Comparison of ENCODE assay signal across 2 cellular contexts in the genomic region with DNA sequence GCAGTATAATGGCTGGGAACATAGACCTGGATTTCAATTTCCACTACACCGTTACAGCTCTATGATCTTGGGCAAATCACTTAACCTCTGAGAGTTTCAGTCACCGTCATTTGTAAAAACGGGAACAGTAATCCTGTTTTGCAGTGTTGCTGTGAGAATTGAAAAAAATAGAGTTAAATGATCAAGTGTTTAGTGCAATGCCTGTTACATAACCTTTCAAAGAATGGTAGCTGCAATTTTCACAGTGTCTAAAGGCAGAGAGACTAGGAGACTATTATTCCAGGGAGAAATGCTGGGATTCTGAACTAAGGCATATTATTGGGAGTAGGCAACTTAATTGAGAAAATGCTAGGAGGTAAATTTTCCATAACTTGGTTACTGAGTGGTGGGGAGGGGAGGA.
TF ChIP-seq lines count a peak whose summit lies in the region.

No MANE protein-coding gene starts in this region.

TF ChIP-seq in SK-N-SH, 30 proteins besides CTCF, POLR2A, EP300 and RAD21 (continued from another document):
- TF ChIP-seq, protein P1, sequence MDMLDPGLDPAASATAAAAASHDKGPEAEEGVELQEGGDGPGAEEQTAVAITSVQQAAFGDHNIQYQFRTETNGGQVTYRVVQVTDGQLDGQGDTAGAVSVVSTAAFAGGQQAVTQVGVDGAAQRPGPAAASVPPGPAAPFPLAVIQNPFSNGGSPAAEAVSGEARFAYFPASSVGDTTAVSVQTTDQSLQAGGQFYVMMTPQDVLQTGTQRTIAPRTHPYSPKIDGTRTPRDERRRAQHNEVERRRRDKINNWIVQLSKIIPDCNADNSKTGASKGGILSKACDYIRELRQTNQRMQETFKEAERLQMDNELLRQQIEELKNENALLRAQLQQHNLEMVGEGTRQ (IDR thresholded peaks at IDR 0.05; ENCODE audit: borderline replicate concordance, low read depth, low read length) = no peak
- TF ChIP-seq RFX5 (IDR thresholded peaks at IDR 0.05; ENCODE audit: low read length) (no peak), TCF12 (IDR thresholded peaks at IDR 0.05) (no peak)
TF ChIP-seq in SK-N-SH: peak in this region for 0.

TF ChIP-seq in SK-N-SH treated with all-trans-retinoic acid at 6 μM for 48 hours, 23 proteins besides CTCF, POLR2A, EP300 and RAD21 (continued from another document):
- TF ChIP-seq BACH2 (CRISPR knock-in tag; IDR thresholded peaks at IDR 0.05; ENCODE audit: borderline replicate concordance) (no peak), ZFP30 (CRISPR knock-in tag; IDR thresholded peaks at IDR 0.05) (no peak)
- TF ChIP-seq, protein P2, sequence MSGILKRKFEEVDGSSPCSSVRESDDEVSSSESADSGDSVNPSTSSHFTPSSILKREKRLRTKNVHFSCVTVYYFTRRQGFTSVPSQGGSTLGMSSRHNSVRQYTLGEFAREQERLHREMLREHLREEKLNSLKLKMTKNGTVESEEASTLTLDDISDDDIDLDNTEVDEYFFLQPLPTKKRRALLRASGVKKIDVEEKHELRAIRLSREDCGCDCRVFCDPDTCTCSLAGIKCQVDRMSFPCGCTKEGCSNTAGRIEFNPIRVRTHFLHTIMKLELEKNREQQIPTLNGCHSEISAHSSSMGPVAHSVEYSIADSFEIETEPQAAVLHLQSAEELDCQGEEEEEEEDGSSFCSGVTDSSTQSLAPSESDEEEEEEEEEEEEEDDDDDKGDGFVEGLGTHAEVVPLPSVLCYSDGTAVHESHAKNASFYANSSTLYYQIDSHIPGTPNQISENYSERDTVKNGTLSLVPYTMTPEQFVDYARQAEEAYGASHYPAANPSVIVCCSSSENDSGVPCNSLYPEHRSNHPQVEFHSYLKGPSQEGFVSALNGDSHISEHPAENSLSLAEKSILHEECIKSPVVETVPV (CRISPR knock-in tag; IDR thresholded peaks at IDR 0.05) = no peak
- TF ChIP-seq, protein P3, sequence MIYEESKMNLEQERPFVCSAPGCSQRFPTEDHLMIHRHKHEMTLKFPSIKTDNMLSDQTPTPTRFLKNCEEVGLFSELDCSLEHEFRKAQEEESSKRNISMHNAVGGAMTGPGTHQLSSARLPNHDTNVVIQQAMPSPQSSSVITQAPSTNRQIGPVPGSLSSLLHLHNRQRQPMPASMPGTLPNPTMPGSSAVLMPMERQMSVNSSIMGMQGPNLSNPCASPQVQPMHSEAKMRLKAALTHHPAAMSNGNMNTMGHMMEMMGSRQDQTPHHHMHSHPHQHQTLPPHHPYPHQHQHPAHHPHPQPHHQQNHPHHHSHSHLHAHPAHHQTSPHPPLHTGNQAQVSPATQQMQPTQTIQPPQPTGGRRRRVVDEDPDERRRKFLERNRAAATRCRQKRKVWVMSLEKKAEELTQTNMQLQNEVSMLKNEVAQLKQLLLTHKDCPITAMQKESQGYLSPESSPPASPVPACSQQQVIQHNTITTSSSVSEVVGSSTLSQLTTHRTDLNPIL (CRISPR knock-in tag; IDR thresholded peaks at IDR 0.05; ENCODE audit: low read depth) = no peak
- TF ChIP-seq, protein P4, sequence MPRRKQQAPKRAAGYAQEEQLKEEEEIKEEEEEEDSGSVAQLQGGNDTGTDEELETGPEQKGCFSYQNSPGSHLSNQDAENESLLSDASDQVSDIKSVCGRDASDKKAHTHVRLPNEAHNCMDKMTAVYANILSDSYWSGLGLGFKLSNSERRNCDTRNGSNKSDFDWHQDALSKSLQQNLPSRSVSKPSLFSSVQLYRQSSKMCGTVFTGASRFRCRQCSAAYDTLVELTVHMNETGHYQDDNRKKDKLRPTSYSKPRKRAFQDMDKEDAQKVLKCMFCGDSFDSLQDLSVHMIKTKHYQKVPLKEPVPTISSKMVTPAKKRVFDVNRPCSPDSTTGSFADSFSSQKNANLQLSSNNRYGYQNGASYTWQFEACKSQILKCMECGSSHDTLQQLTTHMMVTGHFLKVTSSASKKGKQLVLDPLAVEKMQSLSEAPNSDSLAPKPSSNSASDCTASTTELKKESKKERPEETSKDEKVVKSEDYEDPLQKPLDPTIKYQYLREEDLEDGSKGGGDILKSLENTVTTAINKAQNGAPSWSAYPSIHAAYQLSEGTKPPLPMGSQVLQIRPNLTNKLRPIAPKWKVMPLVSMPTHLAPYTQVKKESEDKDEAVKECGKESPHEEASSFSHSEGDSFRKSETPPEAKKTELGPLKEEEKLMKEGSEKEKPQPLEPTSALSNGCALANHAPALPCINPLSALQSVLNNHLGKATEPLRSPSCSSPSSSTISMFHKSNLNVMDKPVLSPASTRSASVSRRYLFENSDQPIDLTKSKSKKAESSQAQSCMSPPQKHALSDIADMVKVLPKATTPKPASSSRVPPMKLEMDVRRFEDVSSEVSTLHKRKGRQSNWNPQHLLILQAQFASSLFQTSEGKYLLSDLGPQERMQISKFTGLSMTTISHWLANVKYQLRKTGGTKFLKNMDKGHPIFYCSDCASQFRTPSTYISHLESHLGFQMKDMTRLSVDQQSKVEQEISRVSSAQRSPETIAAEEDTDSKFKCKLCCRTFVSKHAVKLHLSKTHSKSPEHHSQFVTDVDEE (CRISPR knock-in tag; IDR thresholded peaks at IDR 0.05) = no peak
TF ChIP-seq in SK-N-SH treated with all-trans-retinoic acid at 6 μM for 48 hours: peak in this region for 0.
